18 cellular contexts compared by ENCODE assay signal in the genomic region with DNA sequence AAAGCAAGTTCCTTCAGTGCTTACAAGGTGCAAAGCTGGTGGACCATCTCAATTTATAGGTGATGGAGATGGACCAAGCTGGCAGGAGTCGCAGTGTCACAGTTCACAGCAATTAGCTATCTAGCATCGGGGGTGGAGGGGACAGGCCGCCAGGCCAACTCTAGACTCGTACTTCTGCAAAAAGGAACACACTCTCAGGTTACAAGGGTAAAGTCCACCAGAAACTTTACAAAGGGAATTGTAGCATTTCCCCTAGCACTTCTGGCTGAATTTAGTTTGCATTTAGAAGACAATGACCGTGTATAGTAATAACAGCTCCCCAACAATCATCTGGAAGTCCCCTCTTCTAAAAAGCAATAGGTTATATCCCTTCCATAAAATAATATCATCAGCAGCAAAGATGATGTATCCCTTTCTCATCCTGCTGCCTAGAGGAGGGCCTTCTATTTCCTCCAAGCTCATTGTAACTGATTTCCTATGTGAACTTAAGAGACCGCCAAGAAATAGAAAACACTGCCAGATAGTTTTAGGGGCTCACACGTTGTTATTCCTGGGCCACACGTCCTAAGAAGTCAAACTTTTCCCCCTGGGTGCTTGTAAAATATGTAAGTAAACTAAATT. TPM values are rescaled to one million over a fixed set of nuclear protein-coding genes. Genes with fewer than 3 reads are reported as not detected.
DNase-seq lines count a peak whose midpoint lies in the region; ATAC-seq, FAIRE-seq and TF ChIP-seq lines count a peak whose summit lies in the region.
"Had no signal": no experiment of that assay in that cellular context is flagged by ENCODE, and none has a peak within 500 bp of the region (broad histone marks: within the 10 kb centered on the region; RNA-seq: fewer than 3 reads in every experiment).

No MANE protein-coding gene starts in this region.

- DNase-seq in HuH-7.5 (ENCODE audit: low spot score) (peak; percentile 11), bronchial epithelial cell (ENCODE audit: low read depth) (no peak), NCI-H510A (lab: John Stamatoyannopoulos, UW) (no peak), RKO (ENCODE audit: low spot score) (no peak), GF-D8 (lab: John Stamatoyannopoulos, UW) (no peak)
- DNase-seq: AML-193, dorsolateral prefrontal cortex, GM23248, midbrain, NCI-H1436, NCI-H2171, SK-N-SH had no signal

- H3K4me3 Mint-ChIP-seq in nephron = no peak overlapping the region

- TF ChIP-seq CTCF in bronchial epithelial cell (IDR thresholded peaks at IDR 0.05; ENCODE audit: insufficient read depth, low read length, severe bottlenecking) = no peak
- TF ChIP-seq CTCF in nephron (IDR thresholded peaks at IDR 0.05; ENCODE audit: unreplicated experiment in 3 of 3) = no peak

- ATAC-seq in GM18868 (IDR thresholded peaks at IDR 0.05; ENCODE audit: unreplicated experiment) (peak; percentile 54), HG02642 (IDR thresholded peaks at IDR 0.05; ENCODE audit: poor library complexity, unreplicated experiment) (no peak)

- H3K9me3 Mint-ChIP-seq in nephron = no peaks in the 10 kb centered on the region

- FAIRE-seq in bronchial epithelial cell (lab: Jason Lieb, UNC) = peak; percentile 50
- FAIRE-seq: frontal cortex, RCC 7860 had no signal

- H3K4me1 Mint-ChIP-seq in nephron = peaks cover 16% of the 10 kb centered on the region

- no peaks in the 10 kb centered on the region for H3K27me3 ChIP-seq in bronchial epithelial cell (ENCODE audit: control insufficient read depth, insufficient read depth, low read length)
- H3K27me3 ChIP-seq: breast epithelium, dorsolateral prefrontal cortex had no signal

- peak overlapping the region; percentile 49 to 54 (median 51) for H3K27ac Mint-ChIP-seq in nephron

- no peak overlapping the region for H3K4me3 ChIP-seq in bronchial epithelial cell (ENCODE audit: low read depth, low read length)
- H3K4me3 ChIP-seq: breast epithelium, dorsolateral prefrontal cortex, GM23248 had no signal

- H3K36me3 ChIP-seq in bronchial epithelial cell (ENCODE audit: control insufficient read depth, insufficient read depth, low read length) = no peaks in the 10 kb centered on the region
- H3K36me3 ChIP-seq: breast epithelium had no signal

- H3K36me3 Mint-ChIP-seq in nephron (ENCODE audit: low read depth) = no peaks in the 10 kb centered on the region

- no peaks in the 10 kb centered on the region for H3K27me3 Mint-ChIP-seq in nephron (ENCODE audit: low read depth)

RNA-seq across cellular contexts. Expression of a gene that starts 8.5 kb away (rescaled TPM):
- total RNA-seq in bronchial epithelial cell = 62.1 and 72.9 TPM in 2 replicates
